23 cellular contexts compared by ENCODE assay signal in the genomic region with DNA sequence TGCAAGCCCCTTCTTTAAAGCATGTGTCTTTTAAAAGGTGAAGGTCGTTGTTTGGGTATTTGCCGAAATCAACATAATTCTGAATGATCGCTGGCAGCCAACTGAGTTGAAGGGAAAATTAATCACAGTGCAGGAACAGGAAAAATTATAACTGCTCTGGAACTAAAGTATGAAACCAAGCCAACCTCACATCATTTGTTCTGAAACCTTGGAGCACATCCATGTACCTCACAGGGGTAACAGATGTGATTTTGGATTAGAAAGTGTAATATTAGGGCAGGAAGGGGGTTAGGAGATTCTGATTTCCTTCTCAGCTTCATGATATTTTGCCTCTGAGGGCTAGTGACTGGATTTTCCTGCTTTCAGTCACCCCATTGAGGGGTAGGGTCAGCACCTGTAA.
"Had no signal": no experiment of that assay in that cellular context is flagged by ENCODE, and none has a peak within 500 bp of the region (broad histone marks: within the 10 kb centered on the region; RNA-seq: fewer than 3 reads in every experiment).

No MANE protein-coding gene starts in this region.

- DNase-seq: colonic mucosa; effector CD4-positive, alpha-beta T cell; endodermal cell; heart right ventricle; immature natural killer cell; kidney; left cardiac atrium; left ventricle myocardium inferior; lower lobe of right lung; mesendoderm; naive thymus-derived CD4-positive, alpha-beta T cell; psoas muscle; retina; right lobe of liver; stimulated activated CD4-positive, alpha-beta T cell treated with anti-CD3 and anti-CD28 coated beads, Interleukin-2, amount 100 ng/mL, for 24 hours; stimulated activated CD4-positive, alpha-beta T cell treated with anti-CD3 and anti-CD28 coated beads, Interleukin-4, amount 100 ng/mL, for 4 hours; stimulated activated naive B cell treated with anti-CD40 and anti-IgM and Interleukin-4, amounts not matched to agents 10 μg/mL and 1 μg/mL and 100 μg/mL, for 72 hours; stimulated activated naive CD8-positive, alpha-beta T cell treated with anti-CD3 and anti-CD28 coated beads, Interleukin-15, amount 100 ng/mL, for 72 hours; testis; upper lobe of right lung had no signal

- H3K36me3 ChIP-seq: colonic mucosa, heart right ventricle, left ventricle myocardium inferior, lower lobe of right lung, neutrophil, right lobe of liver, tibial nerve, vagina had no signal

- H3K4me1 ChIP-seq: colonic mucosa, heart right ventricle, left ventricle myocardium inferior, lower lobe of right lung, psoas muscle, right lobe of liver, testis, tibial nerve, upper lobe of right lung, vagina had no signal

- H3K36me3 Mint-ChIP-seq: immature natural killer cell; stimulated activated naive B cell treated with anti-CD40 and anti-IgM and Interleukin-4, amounts not matched to agents 10 μg/mL and 1 μg/mL and 100 μg/mL, for 72 hours had no signal

- H3K27ac Mint-ChIP-seq: endodermal cell; immature natural killer cell; naive thymus-derived CD4-positive, alpha-beta T cell; stimulated activated naive B cell treated with anti-CD40 and anti-IgM and Interleukin-4, amounts not matched to agents 10 μg/mL and 1 μg/mL and 100 μg/mL, for 72 hours; stimulated activated naive CD8-positive, alpha-beta T cell treated with anti-CD3 and anti-CD28 coated beads, Interleukin-15, amount 100 ng/mL, for 72 hours had no signal

- H3K4me3 Mint-ChIP-seq: endodermal cell; immature natural killer cell; naive thymus-derived CD4-positive, alpha-beta T cell; stimulated activated naive B cell treated with anti-CD40 and anti-IgM and Interleukin-4, amounts not matched to agents 10 μg/mL and 1 μg/mL and 100 μg/mL, for 72 hours; stimulated activated naive CD8-positive, alpha-beta T cell treated with anti-CD3 and anti-CD28 coated beads, Interleukin-15, amount 100 ng/mL, for 72 hours had no signal

- ATAC-seq: heart right ventricle; left cardiac atrium; lower lobe of right lung; naive thymus-derived CD4-positive, alpha-beta T cell; psoas muscle; right lobe of liver; stimulated activated naive B cell treated with anti-CD40 and anti-IgM and Interleukin-4, amounts not matched to agents 10 μg/mL and 1 μg/mL and 100 μg/mL, for 72 hours; stimulated activated naive CD8-positive, alpha-beta T cell treated with anti-CD3 and anti-CD28 coated beads, Interleukin-15, amount 100 ng/mL, for 72 hours; upper lobe of right lung had no signal

- H3K27me3 ChIP-seq: colonic mucosa, heart right ventricle, neutrophil, right lobe of liver, testis, tibial nerve, upper lobe of right lung, vagina had no signal

- H3K9me3 Mint-ChIP-seq: endodermal cell; naive thymus-derived CD4-positive, alpha-beta T cell; stimulated activated naive B cell treated with anti-CD40 and anti-IgM and Interleukin-4, amounts not matched to agents 10 μg/mL and 1 μg/mL and 100 μg/mL, for 72 hours; stimulated activated naive CD8-positive, alpha-beta T cell treated with anti-CD3 and anti-CD28 coated beads, Interleukin-15, amount 100 ng/mL, for 72 hours had no signal

- H3K27me3 Mint-ChIP-seq: stimulated activated naive B cell treated with anti-CD40 and anti-IgM and Interleukin-4, amounts not matched to agents 10 μg/mL and 1 μg/mL and 100 μg/mL, for 72 hours; stimulated activated naive CD8-positive, alpha-beta T cell treated with anti-CD3 and anti-CD28 coated beads, Interleukin-15, amount 100 ng/mL, for 72 hours had no signal

- H3K9me3 ChIP-seq: colonic mucosa, heart right ventricle, left ventricle myocardium inferior, lower lobe of right lung, neutrophil, psoas muscle, right lobe of liver, testis, tibial nerve, upper lobe of right lung, vagina had no signal

- H3K4me3 ChIP-seq: colonic mucosa, heart right ventricle, left ventricle myocardium inferior, lower lobe of right lung, psoas muscle, right lobe of liver, testis, tibial nerve, upper lobe of right lung, vagina had no signal

- H3K27ac ChIP-seq: colonic mucosa, heart right ventricle, left ventricle myocardium inferior, lower lobe of right lung, neutrophil, psoas muscle, right lobe of liver, testis, tibial nerve, upper lobe of right lung, vagina had no signal

- H3K4me1 Mint-ChIP-seq: endodermal cell; immature natural killer cell; stimulated activated naive B cell treated with anti-CD40 and anti-IgM and Interleukin-4, amounts not matched to agents 10 μg/mL and 1 μg/mL and 100 μg/mL, for 72 hours; stimulated activated naive CD8-positive, alpha-beta T cell treated with anti-CD3 and anti-CD28 coated beads, Interleukin-15, amount 100 ng/mL, for 72 hours had no signal
